8 cellular contexts compared by ENCODE assay signal in genomic region chr1:10692401-10693021, GRCh38.
A peak's percentile ranks its signal among the peaks of the same experiment; 100 is the strongest.
DNase-seq lines count a peak whose midpoint lies in the region; ATAC-seq and TF ChIP-seq lines count a peak whose summit lies in the region.

No MANE protein-coding gene starts in this region.

- H3K27me3 Mint-ChIP-seq in endothelial cell (ENCODE audit: unreplicated experiment), result peaks cover 17% of the 10 kb centered on the region

- peak overlapping the region; percentile 80; the same call in 1 of the 2 replicates for H3K9ac ChIP-seq in DND-41 (ENCODE audit: low read depth, low read length)

- H3K27ac ChIP-seq in DND-41 (ENCODE audit: low read length) (no peak overlapping the region), sigmoid colon (peak overlapping the region; percentile 89 to 98 (median 96))

- H3K79me2 ChIP-seq in DND-41 (ENCODE audit: insufficient read depth, low read length), result peaks cover 21% of the 10 kb centered on the region

- H4K20me1 ChIP-seq in DND-41 (ENCODE audit: insufficient read depth, low read length), result peaks cover 53% of the 10 kb centered on the region

- H3K9me3 Mint-ChIP-seq in endothelial cell (ENCODE audit: unreplicated experiment), result no peaks in the 10 kb centered on the region

- peak; percentile 64 for ATAC-seq in DND-41 (ENCODE audit: insufficient read depth, low read depth)

- no peak overlapping the region for H3K27ac Mint-ChIP-seq in endothelial cell (ENCODE audit: unreplicated experiment)

- H3K36me3 Mint-ChIP-seq in endothelial cell (ENCODE audit: low read depth, unreplicated experiment), result no peaks in the 10 kb centered on the region

- H3K9me3 ChIP-seq in DND-41 (ENCODE audit: insufficient read depth, low read length, severe bottlenecking), result no peaks in the 10 kb centered on the region
- H3K9me3 ChIP-seq in sigmoid colon, result no peaks in the 10 kb centered on the region

- H3K4me3 Mint-ChIP-seq in endothelial cell (ENCODE audit: unreplicated experiment), result peak overlapping the region; percentile 51

- TF ChIP-seq CTCF in DND-41 (IDR thresholded peaks at IDR 0.05; ENCODE audit: borderline replicate concordance, extremely low read depth, low read length, poor library complexity, severe bottlenecking), result peak; percentile 68
- peak; percentile 35 for TF ChIP-seq CTCF in endothelial cell (IDR thresholded peaks at IDR 0.05; ENCODE audit: unreplicated experiment)
- TF ChIP-seq CTCF in sigmoid colon (IDR thresholded peaks at IDR 0.05), result peak in 2 of 4 experiments; percentile 29 to 38

- TF ChIP-seq EP300 in sigmoid colon (IDR thresholded peaks at IDR 0.05), result no peak

- WGBS in sigmoid colon, 2 donors, result 23 to 53% methylated on average over 13 of the region's 13 CpGs

- peak overlapping the region in 1 of 2 experiments; percentile 92; a peak in 2 of 4 replicates for H3K4me3 ChIP-seq in DND-41 (ENCODE audit: low read depth in 1 of 2, low read length in 2 of 2)
- peak overlapping the region; percentile 58 to 89 (median 88) for H3K4me3 ChIP-seq in sigmoid colon

- DNase-seq in DND-41 (peak; percentile 70), LoVo (ENCODE audit: low spot score) (peak; percentile 52), endothelial cell (ENCODE audit: low spot score) (peak; percentile 58), sigmoid colon (no peak), cerebellar nuclear complex (lab: John Stamatoyannopoulos, UW) (no peak), SKM-1 (lab: John Stamatoyannopoulos, UW; ENCODE audit: unreplicated experiment) (no peak), C1 segment of cervical spinal cord (lab: John Stamatoyannopoulos, UW) (no peak)
- DNase-seq in activated CD4-positive, alpha-beta T cell treated with anti-CD3 and anti-CD28 coated beads, Interleukin-2, amount 50 U/mL, for 1 hour, result peak; percentile 68

- no peak for TF ChIP-seq POLR2A in sigmoid colon (IDR thresholded peaks at IDR 0.05)

- H3K4me1 ChIP-seq in DND-41 (ENCODE audit: insufficient read depth, low read length) (peaks cover 21% of the 10 kb centered on the region), sigmoid colon (peaks cover 0 to 81% (median 80%) of the 10 kb centered on the region in 4 donors)

- H3K4me1 Mint-ChIP-seq in endothelial cell (ENCODE audit: unreplicated experiment), result peaks cover 13% of the 10 kb centered on the region

- no peaks in the 10 kb centered on the region; the same call in 1 of the 2 replicates for H3K36me3 ChIP-seq in DND-41 (ENCODE audit: insufficient read depth, low read length)
- no peaks in the 10 kb centered on the region for H3K36me3 ChIP-seq in sigmoid colon

- H3K4me2 ChIP-seq in DND-41 (ENCODE audit: insufficient read depth, low read length), result peak overlapping the region; percentile 92

- H2AFZ ChIP-seq in DND-41 (ENCODE audit: low read depth, low read length), result no peak overlapping the region

- peaks cover 10% of the 10 kb centered on the region for H3K27me3 ChIP-seq in DND-41 (ENCODE audit: insufficient read depth, low read length, poor library complexity)
- no peaks in the 10 kb centered on the region for H3K27me3 ChIP-seq in sigmoid colon

- intact Hi-C loops in sigmoid colon (cut with DNase I), result loop anchor here (10.0 kb wide), 1 partner anchor 172 kb away; no protein-coding TSS in a partner anchor

Comparison
In these comparisons a context has a peak if more than half of its experiments do, and no peak if none do; other contexts are left out.
1. DNase-seq: peak in DND-41 (single experiment), LoVo (single experiment), activated CD4-positive, alpha-beta T cell treated with anti-CD3 and anti-CD28 coated beads, Interleukin-2, amount 50 U/mL, for 1 hour (single experiment) and endothelial cell (single experiment); none in sigmoid colon (single experiment), cerebellar nuclear complex (0 of 2), SKM-1 (single experiment) and C1 segment of cervical spinal cord (0 of 14).